In genomic region chr3:16994842-16995535, GRCh38 we compare ENCODE assay signal across 13 cellular contexts.
A peak's percentile ranks its signal among the peaks of the same experiment; 100 is the strongest.
DNase-seq lines count a peak whose midpoint lies in the region; ATAC-seq, FAIRE-seq and TF ChIP-seq lines count a peak whose summit lies in the region.
"Had no signal": no experiment of that assay in that cellular context is flagged by ENCODE, and none has a peak within 500 bp of the region (broad histone marks: within the 10 kb centered on the region; RNA-seq: fewer than 3 reads in every experiment).

No MANE protein-coding gene starts in this region.

- H3K4me2 ChIP-seq in A549 (peak overlapping the region; percentile 47), PC-3 (ENCODE audit: low read length) (peak overlapping the region; percentile 57)

- ATAC-seq in A549 (peak; percentile 72 to 91), PC-3 (peak; percentile 87), left colon (peak; percentile 66), HG03354 (IDR thresholded peaks at IDR 0.05; ENCODE audit: poor library complexity, severe bottlenecking, unreplicated experiment) (no peak)
- ATAC-seq in CD8-positive, alpha-beta T cell = no peak
- ATAC-seq: HCT116 had no signal

- no peaks in the 10 kb centered on the region for H4K20me1 ChIP-seq in PC-3 (ENCODE audit: low read length)

- H3K9me3 ChIP-seq in A549 = no peaks in the 10 kb centered on the region
- no peaks in the 10 kb centered on the region for H3K9me3 ChIP-seq in CD8-positive, alpha-beta T cell (ENCODE audit: low read length)
- H3K9me3 ChIP-seq in PC-3 (ENCODE audit: low read length) = no peaks in the 10 kb centered on the region
- H3K9me3 ChIP-seq: testis had no signal

- no peaks in the 10 kb centered on the region for H3K36me3 ChIP-seq in CD8-positive, alpha-beta T cell (ENCODE audit: insufficient read depth, low read length)
- H3K36me3 ChIP-seq in PC-3 (ENCODE audit: low read depth, low read length) (no peaks in the 10 kb centered on the region), H7 (replicated peaks; ENCODE audit: control insufficient read depth, insufficient read depth, low read length) (no peaks in the 10 kb centered on the region)

- H3K27ac ChIP-seq in A549 (no peak overlapping the region), PC-3 (ENCODE audit: low read length) (peak overlapping the region; percentile 89)
- no peak overlapping the region for H3K27ac ChIP-seq in CD8-positive, alpha-beta T cell (ENCODE audit: low read depth, low read length)
- H3K27ac ChIP-seq: testis had no signal

- H2AFZ ChIP-seq in PC-3 (ENCODE audit: low read length) = no peak overlapping the region

- POLR2A ChIA-PET in A549 (lab: Yijun Ruan, JAX) (no interaction called here), PC-3 (lab: Charles Lee; ENCODE audit: unreplicated experiment) (interaction anchor here (0.5 to 0.6 kb wide), 2 partner anchors 254 to 430 kb away, joined by 3 to 7 read pairs; no protein-coding TSS in a partner anchor)
- POLR2A ChIA-PET in CD8-positive, alpha-beta T cell (lab: Charles Lee) = interaction anchor here (1.1 to 1.3 kb wide), 2 partner anchors 10 to 152 kb away, joined by 3 to 5 read pairs; no protein-coding TSS in a partner anchor

- peak; percentile 10 to 75 for DNase-seq in A549 (ENCODE audit: low read depth in 1 of 2, low spot score in 1 of 2)
- DNase-seq in CD8-positive, alpha-beta T cell = no peak
- DNase-seq in PC-3 = peak; percentile 93
- DNase-seq in left colon = no peak
- no peak for DNase-seq in H7
- DNase-seq in GM19239 (ENCODE audit: insufficient read length, low spot score) = no peak
- no peak for DNase-seq in NCI-H1436 treated with DMSO at 0.1 percent for 48 hours (lab: John Stamatoyannopoulos, UW)
- DNase-seq: KG1, mesenchymal stem cell, NCI-H146, testis had no signal

- no peaks in the 10 kb centered on the region for H3F3A ChIP-seq in PC-3 (ENCODE audit: low read length, unreplicated experiment)

- no peaks in the 10 kb centered on the region for H3K27me3 ChIP-seq in CD8-positive, alpha-beta T cell (ENCODE audit: insufficient read depth, low read length)
- H3K27me3 ChIP-seq in PC-3 (ENCODE audit: low read length) (no peaks in the 10 kb centered on the region), H7 (ENCODE audit: control insufficient read depth, insufficient read depth, low read length) (peaks cover 61% of the 10 kb centered on the region)
- H3K27me3 ChIP-seq: testis had no signal

- WGBS in A549 (ENCODE audit: missing lambda C conversion rate) = 19% methylated on average over 4 of the region's 4 CpGs

- H3K4me3 ChIP-seq in A549 = no peak overlapping the region
- no peak overlapping the region for H3K4me3 ChIP-seq in CD8-positive, alpha-beta T cell (ENCODE audit: low read depth, low read length)
- no peak overlapping the region for H3K4me3 ChIP-seq in PC-3 (ENCODE audit: low read length)
- H3K4me3 ChIP-seq in H7 (ENCODE audit: insufficient read depth, low read depth, low read length) = no peak overlapping the region
- H3K4me3 ChIP-seq: testis had no signal

- peaks cover 3% of the 10 kb centered on the region for H3K36me3 Mint-ChIP-seq in CD8-positive, alpha-beta T cell

- CTCF ChIA-PET in A549 (lab: Yijun Ruan, JAX) = interaction anchor here (0.8 to 1.0 kb wide), 2 partner anchors 20 to 109 kb away, joined by 3 read pairs; no protein-coding TSS in a partner anchor
- CTCF ChIA-PET in CD8-positive, alpha-beta T cell (lab: Charles Lee) = interaction anchor here (1.2 to 1.3 kb wide), 2 partner anchors 13 to 106 kb away, joined by 3 read pairs; no protein-coding TSS in a partner anchor
- CTCF ChIA-PET in PC-3 (lab: Charles Lee) = interaction anchor here (0.6 to 0.8 kb wide), 3 partner anchors 36 to 260 kb away, joined by 3 read pairs; no protein-coding TSS in a partner anchor

- BruUV-seq in PC-3 (replicated peaks; lab: Mats Ljungman, UMichigan) = no TSS peak

- TF ChIP-seq POLR2A in A549 (IDR thresholded peaks at IDR 0.05; ENCODE audit: low read length) = no peak

- no peak for FAIRE-seq in A549 (lab: Jason Lieb, UNC)
- no peak for FAIRE-seq in GM19239 (lab: Jason Lieb, UNC)

- intact Hi-C loops in CD8-positive, alpha-beta T cell (cut with DNase I, micrococcal nuclease) = no loop called here
- intact Hi-C loops in PC-3 (cut with micrococcal nuclease) (loop anchor here (1.0 kb wide), 4 partner anchors 44 to 238 kb away; no protein-coding TSS in a partner anchor), left colon (cut with DNase I, micrococcal nuclease) (no loop called here)

- H3K9ac ChIP-seq in PC-3 (ENCODE audit: low read length) = peak overlapping the region; percentile 42

- H3K9me3 Mint-ChIP-seq in CD8-positive, alpha-beta T cell = no peaks in the 10 kb centered on the region

- peaks cover 88% of the 10 kb centered on the region for H3K4me1 Mint-ChIP-seq in CD8-positive, alpha-beta T cell (ENCODE audit: low read depth)

- H3K4me1 ChIP-seq in A549 (peaks cover 28% of the 10 kb centered on the region), PC-3 (ENCODE audit: insufficient read depth, low read length) (peaks cover 36% of the 10 kb centered on the region)
- peaks cover 67% of the 10 kb centered on the region for H3K4me1 ChIP-seq in CD8-positive, alpha-beta T cell (ENCODE audit: insufficient read depth, low read length)
- H3K4me1 ChIP-seq: testis had no signal

- no peak for TF ChIP-seq RAD21 in A549 (conservative IDR thresholded peaks at IDR 0.05 in 1 of 2, IDR thresholded peaks at IDR 0.05 in 1 of 2)

- no peak for TF ChIP-seq CTCF in A549 (IDR thresholded peaks at IDR 0.05)
- TF ChIP-seq CTCF in CD8-positive, alpha-beta T cell (IDR thresholded peaks at IDR 0.05) = no peak
- no peak for TF ChIP-seq CTCF in PC-3 (conservative IDR thresholded peaks at IDR 0.05; ENCODE audit: low read depth, low read length)

- H3K9me2 ChIP-seq in PC-3 (replicated peaks; ENCODE audit: low read length) = 0 out of 2 replicates have a peak, but pooled peaks cover 2% of the 10 kb centered on the region

- peak overlapping the region; percentile 72 for H3K27ac Mint-ChIP-seq in CD8-positive, alpha-beta T cell

- no peak for TF ChIP-seq EP300 in A549 (IDR thresholded peaks at IDR 0.05)

- peaks cover 6% of the 10 kb centered on the region; the same call in 1 of the 2 replicates for H3K79me2 ChIP-seq in PC-3 (ENCODE audit: low read length)

- H3K4me3 Mint-ChIP-seq in CD8-positive, alpha-beta T cell = peak overlapping the region; percentile 32

- no peaks in the 10 kb centered on the region for H3K27me3 Mint-ChIP-seq in CD8-positive, alpha-beta T cell (ENCODE audit: low read depth)

TF ChIP-seq in A549, 52 proteins besides CTCF, POLR2A, EP300 and RAD21 (continues in another document):
- no peak for TF ChIP-seq E2F6 (IDR thresholded peaks at IDR 0.05; ENCODE audit: borderline replicate concordance, low read depth)
- no peak for TF ChIP-seq HOXB5 (CRISPR knock-in tag; IDR thresholded peaks at IDR 0.05)
- TF ChIP-seq ESRRA (IDR thresholded peaks at IDR 0.05; ENCODE audit: borderline replicate concordance, low read length) = no peak
- no peak for TF ChIP-seq PBX3 (IDR thresholded peaks at IDR 0.05)
- no peak for TF ChIP-seq ZSCAN20 (CRISPR knock-in tag; IDR thresholded peaks at IDR 0.05)
- TF ChIP-seq SREBF2 (IDR thresholded peaks at IDR 0.05) = no peak
- 0 out of 2 replicates have a peak, but pooled peaks have one; percentile 15 for TF ChIP-seq BHLHE40 (IDR thresholded peaks at IDR 0.05; ENCODE audit: low read depth, low read length)
- TF ChIP-seq BCL3 (IDR thresholded peaks at IDR 0.05) = no peak
- no peak for TF ChIP-seq HMGXB4 (CRISPR knock-in tag; IDR thresholded peaks at IDR 0.05; ENCODE audit: borderline replicate concordance)
- no peak for TF ChIP-seq MYC (IDR thresholded peaks at IDR 0.05; ENCODE audit: borderline replicate concordance, low read length)
- TF ChIP-seq RFX5 (IDR thresholded peaks at IDR 0.05) = no peak
- no peak for TF ChIP-seq MAFK (IDR thresholded peaks at IDR 0.05; ENCODE audit: partially characterized antibody)

Comparison
In these comparisons a context has a peak if more than half of its experiments do, and no peak if none do; other contexts are left out.
1. ATAC-seq: peak in A549 (2 of 2), PC-3 (single experiment) and left colon (single experiment); none in CD8-positive, alpha-beta T cell (single experiment) and HG03354 (single experiment).
2. DNase-seq: peak in A549 (2 of 2) and PC-3 (single experiment); none in CD8-positive, alpha-beta T cell (0 of 7), left colon (0 of 2), H7 (single experiment), GM19239 (single experiment) and NCI-H1436 treated with DMSO at 0.1 percent for 48 hours (single experiment).